8 cellular contexts compared by ENCODE assay signal in genomic region chr3:39407773-39408492, GRCh38. TPM values are rescaled to one million over a fixed set of nuclear protein-coding genes. Genes with fewer than 3 reads are reported as not detected.
A peak's percentile ranks its signal among the peaks of the same experiment; 100 is the strongest.
DNase-seq lines count a peak whose midpoint lies in the region; ATAC-seq and TF ChIP-seq lines count a peak whose summit lies in the region.

No MANE protein-coding gene starts in this region.

- peak overlapping the region; percentile 92 for H3K27ac ChIP-seq in HUES48 (ENCODE audit: low read depth, low read length)
- H3K27ac ChIP-seq in breast epithelium: peak overlapping the region; percentile 85 to 91
- H3K27ac ChIP-seq in mesodermal cell (ENCODE audit: low read depth, low read length, severe bottlenecking): no peak overlapping the region

- H3K9ac ChIP-seq in HUES48 (ENCODE audit: low read depth, low read length): peak overlapping the region; percentile 96

- H3K9me3 ChIP-seq in HUES48 (ENCODE audit: control insufficient read depth, insufficient read depth, low read length) (no peaks in the 10 kb centered on the region), breast epithelium (no peaks in the 10 kb centered on the region), mesodermal cell (ENCODE audit: control insufficient read depth, low read length) (no peaks in the 10 kb centered on the region)

- no peaks in the 10 kb centered on the region for H3K27me3 ChIP-seq in HUES48 (ENCODE audit: control insufficient read depth, insufficient read depth, low read length)
- no peaks in the 10 kb centered on the region for H3K27me3 ChIP-seq in breast epithelium

- H3K4me3 ChIP-seq in AG09309 (ENCODE audit: control insufficient read depth, low read depth, low read length) (peak overlapping the region; percentile 85), HUES48 (ENCODE audit: low read depth, low read length) (peak overlapping the region; percentile 90), breast epithelium (peak overlapping the region in 2 of 3 donors; percentile 94 to 95), mesodermal cell (ENCODE audit: extremely low read depth, insufficient read depth, low read length, poor library complexity, severe bottlenecking) (peak overlapping the region; percentile 71)

- H3K36me3 ChIP-seq in HUES48 (ENCODE audit: control insufficient read depth, insufficient read depth, low read length) (peaks cover 60% of the 10 kb centered on the region), breast epithelium (no peaks in the 10 kb centered on the region), mesodermal cell (ENCODE audit: control insufficient read depth, insufficient read depth, low read length) (peaks cover 53% of the 10 kb centered on the region)

- TF ChIP-seq POLR2A in breast epithelium (IDR thresholded peaks at IDR 0.05): no peak

- DNase-seq in AG09309 (ENCODE audit: low read depth) (no peak), breast epithelium (ENCODE audit: low spot score in 2 of 2) (no peak), EL (no peak), NCI-H2107 (lab: John Stamatoyannopoulos, UW) (no peak), NCI-H2171 (lab: John Stamatoyannopoulos, UW) (no peak)

- intact Hi-C loops in breast epithelium (cut with DNase I; ENCODE audit: low total_unique reads): no loop called here

- no peak for ATAC-seq in HG02852 (IDR thresholded peaks at IDR 0.05; ENCODE audit: unreplicated experiment)

- peaks cover 27% of the 10 kb centered on the region for H3K4me1 ChIP-seq in HUES48 (ENCODE audit: control insufficient read depth, insufficient read depth, low read length)
- H3K4me1 ChIP-seq in breast epithelium: no peaks in the 10 kb centered on the region
- H3K4me1 ChIP-seq in mesodermal cell (ENCODE audit: control insufficient read depth, insufficient read depth, low read length, poor library complexity, severe bottlenecking): peaks cover 10% of the 10 kb centered on the region

- 81 to 97% methylated on average over 4 of the region's 6 CpGs for WGBS in mesodermal cell (ENCODE audit: insufficient coverage in 2 of 2), 2 experiments

- no peak for TF ChIP-seq CTCF in AG09309 (IDR thresholded peaks at IDR 0.05; ENCODE audit: control insufficient read depth, insufficient read depth, low read depth, low read length, missing control alignments)
- no peak for TF ChIP-seq CTCF in breast epithelium (IDR thresholded peaks at IDR 0.05)

RNA-seq across cellular contexts. Expression of gene RPSA, which starts 1.4 kb away (rescaled TPM):
- 1,000 to 10,000 TPM in 2 of 3 donors, 100 to 1,000 TPM in 1; 852 to 1,731 (median 1,290) TPM for total RNA-seq in breast epithelium
- 2,801 TPM for polyA plus RNA-seq in mesodermal cell (2013, experiment 1 of 2)
- 2,429 TPM for polyA plus RNA-seq in mesodermal cell (2013, experiment 2 of 2)

RNA-seq across cellular contexts. Expression of gene SLC25A38, which starts 24.8 kb away (rescaled TPM):
- 10 to 100 TPM; 28.2 to 31.6 (median 30.9) TPM for total RNA-seq in breast epithelium
- 16.2 TPM for polyA plus RNA-seq in mesodermal cell (2013, experiment 1 of 2)
- 18.1 TPM for polyA plus RNA-seq in mesodermal cell (2013, experiment 2 of 2)

RNA-seq across cellular contexts. Expression of gene MOBP, which starts 59.5 kb away (rescaled TPM):
- total RNA-seq in breast epithelium: under 1 TPM in 1 of 3 donors, not detected in 2; under 0.01 TPM
- polyA plus RNA-seq in mesodermal cell (2013, experiment 1 of 2): not detected
- not detected for polyA plus RNA-seq in mesodermal cell (2013, experiment 2 of 2)
